ENCODE assay signal across 1 cellular context in the genomic region with DNA sequence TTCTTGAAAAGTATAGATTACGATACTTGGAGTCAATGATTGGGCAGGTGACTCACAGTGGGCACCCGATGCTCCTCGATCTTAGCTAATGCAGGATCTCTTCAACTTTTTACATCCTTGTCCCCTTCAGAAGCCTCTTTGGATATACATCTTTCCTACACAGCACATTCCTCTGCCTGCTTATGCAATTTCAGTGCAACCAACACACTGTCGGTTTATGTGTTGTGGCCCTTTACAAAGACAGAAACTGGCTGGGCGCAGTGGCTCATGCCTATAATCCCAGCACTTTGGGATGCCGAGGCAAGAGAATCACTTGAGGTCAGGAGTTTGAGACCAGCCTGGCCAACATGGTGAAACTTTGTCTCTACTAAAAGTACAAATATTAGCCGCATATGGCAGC.
TF ChIP-seq lines count a peak whose summit lies in the region.

No MANE protein-coding gene starts in this region.

TF ChIP-seq in K562, 482 proteins besides CTCF, POLR2A, EP300 and RAD21 (continued from another document):
- TF ChIP-seq RB1 (IDR thresholded peaks at IDR 0.05; ENCODE audit: low read depth): no peak
- no peak for TF ChIP-seq CCNT2 (IDR thresholded peaks at IDR 0.05; ENCODE audit: borderline replicate concordance, extremely low read depth, insufficient read length, low read depth, low read length)
- TF ChIP-seq ZBED1 (IDR thresholded peaks at IDR 0.05): no peak
